24 cellular contexts compared by ENCODE assay signal in genomic region chr3:149315694-149316093, GRCh38. TPM values are rescaled to one million over a fixed set of nuclear protein-coding genes. Genes with fewer than 3 reads are reported as not detected.
DNase-seq lines count a peak whose midpoint lies in the region; ATAC-seq, FAIRE-seq and TF ChIP-seq lines count a peak whose summit lies in the region.
"Had no signal": no experiment of that assay in that cellular context is flagged by ENCODE, and none has a peak within 500 bp of the region (broad histone marks: within the 10 kb centered on the region; RNA-seq: fewer than 3 reads in every experiment).

No MANE protein-coding gene starts in this region.

- no peak for TF ChIP-seq CTCF in A549 (IDR thresholded peaks at IDR 0.05)
- TF ChIP-seq CTCF in PC-3 (conservative IDR thresholded peaks at IDR 0.05; ENCODE audit: low read depth, low read length): no peak
- TF ChIP-seq CTCF in fibroblast of lung (conservative IDR thresholded peaks at IDR 0.05 in 1 of 2, IDR thresholded peaks at IDR 0.05 in 1 of 2; ENCODE audit: low read depth in 1 of 2, low read length in 2 of 2): no peak
- no peak for TF ChIP-seq CTCF in nephron (IDR thresholded peaks at IDR 0.05; ENCODE audit: unreplicated experiment in 3 of 3)
- no peak for TF ChIP-seq CTCF in vagina (IDR thresholded peaks at IDR 0.05)

- ATAC-seq in A549: peak; percentile 66 to 69; a peak in 5 of 6 replicates
- no peak for ATAC-seq in PC-3
- ATAC-seq in HG03025 (IDR thresholded peaks at IDR 0.05; ENCODE audit: low FRiP score, unreplicated experiment): no peak
- no peak for ATAC-seq in activated naive CD4-positive, alpha-beta T cell treated with anti-CD3 and anti-CD28 coated beads, Interleukin-2, amount 50 U/mL, for 72 hours
- ATAC-seq: activated CD4-positive, alpha-beta T cell treated with anti-CD3 and anti-CD28 coated beads for 36 hours; T-cell had no signal

- DNase-seq in A549 (ENCODE audit: low read depth in 1 of 2, low spot score in 1 of 2): no peak
- DNase-seq in PC-3: no peak
- peak in 1 of 2 donors; percentile 31 for DNase-seq in fibroblast of lung (ENCODE audit: low read depth in 2 of 2)
- no peak for DNase-seq in medulla oblongata (ENCODE audit: extremely low spot score)
- DNase-seq in vagina (ENCODE audit: extremely low spot score in 2 of 2): no peak
- no peak for DNase-seq in activated naive CD4-positive, alpha-beta T cell treated with anti-CD3 and anti-CD28 coated beads, Interleukin-2, amount 50 U/mL, for 72 hours (ENCODE audit: low spot score in 2 of 2)
- DNase-seq: activated CD4-positive, alpha-beta T cell treated with anti-CD3 and anti-CD28 coated beads for 36 hours; body of pancreas; H7; hippocampal formation; midbrain; NCI-H1417 treated with DMSO at 0.1 percent for 48 hours; NCI-H524 treated with DMSO at 0.1 percent for 48 hours; T-cell had no signal

- H3K27ac Mint-ChIP-seq in nephron: peak overlapping the region; percentile 42 to 61 (median 43)
- H3K27ac Mint-ChIP-seq in activated naive CD4-positive, alpha-beta T cell treated with anti-CD3 and anti-CD28 coated beads, Interleukin-2, amount 50 U/mL, for 72 hours: no peak overlapping the region
- H3K27ac Mint-ChIP-seq: activated CD4-positive, alpha-beta T cell treated with anti-CD3 and anti-CD28 coated beads for 36 hours; activated naive CD4-positive, alpha-beta T cell treated with anti-CD3 and anti-CD28 coated beads, Interleukin-2, amount 50 U/mL, for 24 hours; activated T-helper 1 cell treated with anti-CD3 and anti-CD28 coated beads, Interleukin-12 subunit alpha, Interleukin-12 subunit beta, Interleukin-2, Interleukin-4 antibody, amounts not matched to agents 30 ng/mL and 10 ng/mL and 1 ng/mL, durations not matched to agents 14 hours and 24 hours and 36 hours; T-cell had no signal

- POLR2A ChIA-PET in A549 (lab: Yijun Ruan, JAX): interaction anchor here (0.7 to 2.0 kb wide), 6 partner anchors 9 to 185 kb away, joined by 3 to 12 read pairs (median 3); no protein-coding TSS in a partner anchor
- POLR2A ChIA-PET in PC-3 (lab: Charles Lee; ENCODE audit: unreplicated experiment): interaction anchor here (0.7 kb wide), 1 partner anchor 13 kb away, joined by 5 read pairs; no protein-coding TSS in a partner anchor

- no peaks in the 10 kb centered on the region for H3F3A ChIP-seq in PC-3 (ENCODE audit: low read length, unreplicated experiment)

- peaks cover 14% of the 10 kb centered on the region for H3K9me3 Mint-ChIP-seq in nephron
- no peaks in the 10 kb centered on the region for H3K9me3 Mint-ChIP-seq in activated naive CD4-positive, alpha-beta T cell treated with anti-CD3 and anti-CD28 coated beads, Interleukin-2, amount 50 U/mL, for 72 hours
- H3K9me3 Mint-ChIP-seq: activated naive CD4-positive, alpha-beta T cell treated with anti-CD3 and anti-CD28 coated beads, Interleukin-2, amount 50 U/mL, for 24 hours; activated T-helper 1 cell treated with anti-CD3 and anti-CD28 coated beads, Interleukin-12 subunit alpha, Interleukin-12 subunit beta, Interleukin-2, Interleukin-4 antibody, amounts not matched to agents 30 ng/mL and 10 ng/mL and 1 ng/mL, durations not matched to agents 14 hours and 24 hours and 36 hours had no signal

- H3K4me3 ChIP-seq in A549 (no peak overlapping the region), PC-3 (ENCODE audit: low read length) (no peak overlapping the region), fibroblast of lung (replicated peaks in 1 of 4; ENCODE audit: control extremely low read depth in 1 of 4, insufficient read depth in 1 of 4, low read depth in 3 of 4, low read length in 4 of 4) (no peak overlapping the region), vagina (no peak overlapping the region)
- H3K4me3 ChIP-seq: BLaER1 treated with 17β-estradiol and CSF1 and Interleukin-3, amounts not matched to agents 10 nM and 100 nM; body of pancreas had no signal

- no TSS peak for BruUV-seq in PC-3 (replicated peaks; lab: Mats Ljungman, UMichigan)

- peaks cover 34% of the 10 kb centered on the region for H3K4me1 Mint-ChIP-seq in nephron
- H3K4me1 Mint-ChIP-seq: activated CD4-positive, alpha-beta T cell treated with anti-CD3 and anti-CD28 coated beads for 36 hours; activated naive CD4-positive, alpha-beta T cell treated with anti-CD3 and anti-CD28 coated beads, Interleukin-2, amount 50 U/mL, for 24 hours; T-cell had no signal

- intact Hi-C loops in PC-3 (cut with micrococcal nuclease): loop anchor here (2.0 kb wide), 1 partner anchor 15 kb away; no protein-coding TSS in a partner anchor
- intact Hi-C loops in vagina (cut with DNase I): no loop called here

- 30% methylated on average over 3 of the region's 3 CpGs for WGBS in A549 (ENCODE audit: missing lambda C conversion rate)

- no peak for TF ChIP-seq EP300 in A549 (IDR thresholded peaks at IDR 0.05)

- H3K4me3 Mint-ChIP-seq in nephron: no peak overlapping the region
- H3K4me3 Mint-ChIP-seq: activated CD4-positive, alpha-beta T cell treated with anti-CD3 and anti-CD28 coated beads for 36 hours; activated naive CD4-positive, alpha-beta T cell treated with anti-CD3 and anti-CD28 coated beads, Interleukin-2, amount 50 U/mL, for 24 hours; activated T-helper 1 cell treated with anti-CD3 and anti-CD28 coated beads, Interleukin-12 subunit alpha, Interleukin-12 subunit beta, Interleukin-2, Interleukin-4 antibody, amounts not matched to agents 30 ng/mL and 10 ng/mL and 1 ng/mL, durations not matched to agents 14 hours and 24 hours and 36 hours; neural crest cell; T-cell had no signal

- CTCF ChIA-PET in A549 (lab: Yijun Ruan, JAX): interaction anchor here (0.9 to 3.3 kb wide), 5 partner anchors 9 to 42 kb away, joined by 3 to 21 read pairs (median 4); partner anchors contain the start of gene TM4SF18
- CTCF ChIA-PET in PC-3 (lab: Charles Lee): interaction anchor here (1.0 kb wide), 1 partner anchor 15 kb away, joined by 7 read pairs; no protein-coding TSS in a partner anchor

- H3K27ac ChIP-seq in A549 (peak overlapping the region; percentile 85 to 90), PC-3 (ENCODE audit: low read length) (peak overlapping the region; percentile 75), fibroblast of lung (ENCODE audit: insufficient read depth, low read length) (peak overlapping the region; percentile 9), vagina (no peak overlapping the region)
- H3K27ac ChIP-seq: BLaER1 treated with 17β-estradiol and CSF1 and Interleukin-3, amounts not matched to agents 10 nM and 100 nM had no signal

- no peaks in the 10 kb centered on the region for H3K27me3 Mint-ChIP-seq in nephron (ENCODE audit: low read depth)

- H3K27me3 ChIP-seq in PC-3 (ENCODE audit: low read length) (no peaks in the 10 kb centered on the region), fibroblast of lung (ENCODE audit: control insufficient read depth, insufficient read depth, low read length) (no peaks in the 10 kb centered on the region), vagina (no peaks in the 10 kb centered on the region)
- H3K27me3 ChIP-seq: BLaER1 treated with 17β-estradiol and CSF1 and Interleukin-3, amounts not matched to agents 10 nM and 100 nM; body of pancreas had no signal

- H3K9me3 ChIP-seq in A549: no peaks in the 10 kb centered on the region
- H3K9me3 ChIP-seq in PC-3 (ENCODE audit: low read length): no peaks in the 10 kb centered on the region
- H3K9me3 ChIP-seq in fibroblast of lung (ENCODE audit: control insufficient read depth, insufficient read depth, low read depth, low read length): no peaks in the 10 kb centered on the region
- H3K9me3 ChIP-seq in vagina: no peaks in the 10 kb centered on the region
- H3K9me3 ChIP-seq: body of pancreas had no signal

- H3K79me2 ChIP-seq in PC-3 (ENCODE audit: low read length) (no peaks in the 10 kb centered on the region), fibroblast of lung (ENCODE audit: control insufficient read depth, insufficient read depth, low read length) (no peaks in the 10 kb centered on the region)

- TF ChIP-seq POLR2A in A549 (IDR thresholded peaks at IDR 0.05; ENCODE audit: low read length): no peak
- TF ChIP-seq POLR2A in vagina (IDR thresholded peaks at IDR 0.05): no peak

- no peak for FAIRE-seq in A549 (lab: Jason Lieb, UNC)
- FAIRE-seq: D721Med, islet of Langerhans had no signal

- H3K9ac ChIP-seq in PC-3 (ENCODE audit: low read length) (peak overlapping the region; percentile 15; the same call in 1 of the 2 replicates), fibroblast of lung (ENCODE audit: insufficient read depth, low read length) (no peak overlapping the region)
- H3K9ac ChIP-seq: BLaER1 treated with 17β-estradiol and CSF1 and Interleukin-3, amounts not matched to agents 10 nM and 100 nM had no signal

- H3K4me2 ChIP-seq in A549 (peak overlapping the region; percentile 66), PC-3 (ENCODE audit: low read length) (peak overlapping the region; percentile 53), fibroblast of lung (ENCODE audit: extremely low read depth, insufficient read depth, low read length) (no peak overlapping the region)
- H3K4me2 ChIP-seq: BLaER1 treated with 17β-estradiol and CSF1 and Interleukin-3, amounts not matched to agents 10 nM and 100 nM had no signal

- TF ChIP-seq RAD21 in A549 (conservative IDR thresholded peaks at IDR 0.05 in 1 of 2, IDR thresholded peaks at IDR 0.05 in 1 of 2): no peak

- no peaks in the 10 kb centered on the region; the same call in 1 of the 2 replicates for H3K9me2 ChIP-seq in PC-3 (replicated peaks; ENCODE audit: low read length)

- H3K36me3 ChIP-seq in PC-3 (ENCODE audit: low read depth, low read length) (no peaks in the 10 kb centered on the region), fibroblast of lung (ENCODE audit: control insufficient read depth, insufficient read depth, low read length) (no peaks in the 10 kb centered on the region), vagina (no peaks in the 10 kb centered on the region)
- H3K36me3 ChIP-seq: BLaER1 treated with 17β-estradiol and CSF1 and Interleukin-3, amounts not matched to agents 10 nM and 100 nM had no signal

- no peak overlapping the region for H2AFZ ChIP-seq in PC-3 (ENCODE audit: low read length)
- peak overlapping the region; percentile 11 for H2AFZ ChIP-seq in fibroblast of lung (ENCODE audit: low read length)

- no peaks in the 10 kb centered on the region for H4K20me1 ChIP-seq in PC-3 (ENCODE audit: low read length)
- H4K20me1 ChIP-seq in fibroblast of lung (ENCODE audit: control insufficient read depth, extremely low read depth, insufficient read depth, low read length): no peaks in the 10 kb centered on the region
- H4K20me1 ChIP-seq: BLaER1 treated with 17β-estradiol and CSF1 and Interleukin-3, amounts not matched to agents 10 nM and 100 nM had no signal

- no peaks in the 10 kb centered on the region for H3K36me3 Mint-ChIP-seq in nephron (ENCODE audit: low read depth)
- H3K36me3 Mint-ChIP-seq in activated naive CD4-positive, alpha-beta T cell treated with anti-CD3 and anti-CD28 coated beads, Interleukin-2, amount 50 U/mL, for 72 hours: peaks cover 0 to 4% of the 10 kb centered on the region in 2 donors
- H3K36me3 Mint-ChIP-seq: activated naive CD4-positive, alpha-beta T cell treated with anti-CD3 and anti-CD28 coated beads, Interleukin-2, amount 50 U/mL, for 24 hours; T-cell had no signal

- H3K4me1 ChIP-seq in A549 (peaks cover 40% of the 10 kb centered on the region), PC-3 (ENCODE audit: insufficient read depth, low read length) (peaks cover 35% of the 10 kb centered on the region), fibroblast of lung (ENCODE audit: control insufficient read depth, extremely low read depth, insufficient read depth, low read length) (peaks cover 9% of the 10 kb centered on the region), vagina (no peaks in the 10 kb centered on the region)
- H3K4me1 ChIP-seq: body of pancreas had no signal

RNA-seq across cellular contexts. Expression of gene TM4SF18, which starts 17.7 kb away (rescaled TPM):
- polyA plus RNA-seq in A549 (2011; rRNA removed) (99.8 and 123 TPM in 2 replicates), A549 (2017; fragmentation: RNase III; extraction: RNeasy Plus Mini Kit Qiagen cat#74134 plus additional on column Dnase treatment) (49.7 to 57.7 TPM (median 51.3 TPM) in 3 replicates), fibroblast of lung (not detected in 2 replicates)
- polyA plus RNA-seq in A549 (2012; cell fraction: cytosol; rRNA removed): 26.9 and 28.8 TPM in 2 replicates
- 11.2 and 16.8 TPM in 2 replicates for polyA plus RNA-seq in A549 (2012; cell fraction: nucleus; rRNA removed)
- polyA minus RNA-seq in A549 (2011; rRNA and poly(A)+ RNA removed): 34.2 and 42.8 TPM in 2 replicates
- total RNA-seq in PC-3 (2014; rRNA removed) (0.06 and 0.40 TPM in 2 replicates), fibroblast of lung (not detected in 2 replicates), vagina (10.1 TPM)
- not detected in 2 replicates for polyA plus RNA-seq in fibroblast of lung (2012)
- polyA minus RNA-seq in fibroblast of lung (ENCODE audit: low replicate concordance): not detected in 2 replicates
- not detected for total RNA-seq in activated naive CD4-positive, alpha-beta T cell treated with anti-CD3 and anti-CD28 coated beads, Interleukin-2, amount 50 U/mL, for 72 hours
- total RNA-seq: activated CD4-positive, alpha-beta T cell treated with anti-CD3 and anti-CD28 coated beads for 36 hours; activated T-helper 1 cell treated with anti-CD3 and anti-CD28 coated beads, Interleukin-12 subunit alpha, Interleukin-12 subunit beta, Interleukin-2, Interleukin-4 antibody, amounts not matched to agents 30 ng/mL and 10 ng/mL and 1 ng/mL, durations not matched to agents 14 hours and 24 hours and 36 hours; fibroblast of villous mesenchyme; MCF 10A; neural crest cell; T-cell had no signal

Comparison
In these comparisons a context has a peak if more than half of its experiments do, and no peak if none do; other contexts are left out.
1. ATAC-seq: peak in A549 (2 of 2); none in PC-3 (single experiment), HG03025 (single experiment) and activated naive CD4-positive, alpha-beta T cell treated with anti-CD3 and anti-CD28 coated beads, Interleukin-2, amount 50 U/mL, for 72 hours (0 of 2).
2. H3K27ac Mint-ChIP-seq: peak in nephron (3 of 3); none in activated naive CD4-positive, alpha-beta T cell treated with anti-CD3 and anti-CD28 coated beads, Interleukin-2, amount 50 U/mL, for 72 hours (0 of 2).